11 cellular contexts compared by ENCODE assay signal in the genomic region with DNA sequence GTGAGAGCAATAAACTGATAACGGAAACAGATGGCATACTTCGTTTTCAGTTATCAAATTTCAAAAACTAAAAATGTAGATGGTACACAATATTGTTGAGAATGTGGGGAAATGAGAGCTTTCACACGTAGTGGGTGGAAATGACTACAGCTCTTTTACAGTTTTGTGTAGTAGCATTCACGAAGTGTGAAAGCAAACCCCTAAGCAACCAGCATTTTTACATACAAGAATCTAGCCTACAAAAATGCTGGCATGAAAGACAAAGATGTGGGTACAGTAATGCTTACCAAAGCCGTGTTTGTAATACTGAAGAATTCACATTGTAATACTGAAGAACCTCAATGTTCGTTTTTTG. TPM values are rescaled to one million over a fixed set of nuclear protein-coding genes. Genes with fewer than 3 reads are reported as not detected.
A peak's percentile ranks its signal among the peaks of the same experiment; 100 is the strongest.
DNase-seq lines count a peak whose midpoint lies in the region; ATAC-seq, FAIRE-seq and TF ChIP-seq lines count a peak whose summit lies in the region.
"Had no signal": no experiment of that assay in that cellular context is flagged by ENCODE, and none has a peak within 500 bp of the region (broad histone marks: within the 10 kb centered on the region; RNA-seq: fewer than 3 reads in every experiment).

No MANE protein-coding gene starts in this region.

- H3K36me3 ChIP-seq in K562 (ENCODE audit: control insufficient read depth, insufficient read depth, low read length) (no peaks in the 10 kb centered on the region), thyroid gland (no peaks in the 10 kb centered on the region)

- H3K4me3 ChIP-seq in K562 (no peak overlapping the region), lower leg skin (ENCODE audit: low read depth, poor library complexity, severe bottlenecking) (peak overlapping the region; percentile 9), thyroid gland (replicated peaks in 1 of 3) (peak overlapping the region in 2 of 3 donors; percentile 10 to 23)

- no peaks in the 10 kb centered on the region for H3K79me2 ChIP-seq in K562 (ENCODE audit: control insufficient read depth, insufficient read depth, low read length)

- peak in 1 of 2 donors; percentile 61 for ATAC-seq in activated T-cell treated with anti-CD3 and anti-CD28 coated beads, Interleukin-2, amount 50 U/mL, for 4 hours
- ATAC-seq in K562, result no peak

- peak overlapping the region; percentile 38 for H2AFZ ChIP-seq in K562 (ENCODE audit: low read depth, low read length)

- TF ChIP-seq POLR2A in K562 (conservative IDR thresholded peaks at IDR 0.05) (no peak), lower leg skin (IDR thresholded peaks at IDR 0.05) (no peak), thyroid gland (IDR thresholded peaks at IDR 0.05) (no peak)

- TF ChIP-seq RAD21 in K562 (CRISPR knock-in tag; conservative IDR thresholded peaks at IDR 0.05 in 1 of 2, IDR thresholded peaks at IDR 0.05 in 1 of 2), result no peak

- H3K27me3 Mint-ChIP-seq in activated T-cell treated with anti-CD3 and anti-CD28 coated beads, Interleukin-2, amount 50 U/mL, for 4 hours (ENCODE audit: low read depth), result peaks cover 42% of the 10 kb centered on the region

- H3K9me1 ChIP-seq in K562 (ENCODE audit: control insufficient read depth, insufficient read depth, low read length), result no peaks in the 10 kb centered on the region

- DNase-seq in activated T-cell treated with anti-CD3 and anti-CD28 coated beads, Interleukin-2, amount 50 U/mL, for 4 hours, result no peak
- DNase-seq in activated T-cell treated with anti-CD3 and anti-CD28 coated beads, Interleukin-2, amount 50 U/mL, for 48 hours, result no peak
- no peak for DNase-seq in K562 (ENCODE audit: extremely low read depth in 1 of 4, low spot score in 3 of 4)
- no peak for DNase-seq in lower leg skin (ENCODE audit: low spot score in 2 of 2)
- no peak for DNase-seq in thyroid gland
- DNase-seq in RCC 7860 (ENCODE audit: low spot score), result no peak
- DNase-seq in posterior cingulate gyrus, result no peak
- DNase-seq in SIG-M5 (lab: John Stamatoyannopoulos, UW), result no peak
- DNase-seq: AML-193; effector CD8-positive, alpha-beta T cell; NCI-H69 had no signal

- H3K4me1 ChIP-seq in K562 (replicated peaks in 1 of 2; ENCODE audit: control insufficient read depth in 2 of 2, insufficient read depth in 2 of 2, low read length in 2 of 2) (peaks cover 0 to 5% of the 10 kb centered on the region in 2 experiments; a peak in 1 of 5 replicates), thyroid gland (peaks cover 0 to 4% of the 10 kb centered on the region in 2 donors)

- H3K4me3 Mint-ChIP-seq in activated T-cell treated with anti-CD3 and anti-CD28 coated beads, Interleukin-2, amount 50 U/mL, for 4 hours, result peak overlapping the region; percentile 80

- intact Hi-C loops in K562 (cut with micrococcal nuclease) (no loop called here), lower leg skin (cut with DNase I; ENCODE audit: low total_unique reads) (no loop called here), thyroid gland (cut with DNase I) (no loop called here), posterior cingulate gyrus (cut with DNase I) (loop anchor here (10.0 kb wide), 1 partner anchor 114 kb away; a partner anchor contains a TSS)

- FAIRE-seq in K562 (lab: Jason Lieb, UNC) (no peak), RCC 7860 (lab: Jason Lieb, UNC) (no peak)

- CTCF ChIA-PET in K562 (lab: Yijun Ruan, JAX; ENCODE audit: low intra/inter-chr PET ratio), result no interaction called here

- no peaks in the 10 kb centered on the region for H4K20me1 ChIP-seq in K562 (replicated peaks; ENCODE audit: control insufficient read depth, insufficient read depth, low read length)

- H3K9ac ChIP-seq in K562 (ENCODE audit: insufficient read depth in 1 of 2, low read depth in 2 of 2, low read length in 2 of 2), result no peak overlapping the region

- TF ChIP-seq EP300 in K562 (IDR thresholded peaks at IDR 0.05; ENCODE audit: low read length), result no peak

- no peaks in the 10 kb centered on the region for H3K9me3 Mint-ChIP-seq in activated T-cell treated with anti-CD3 and anti-CD28 coated beads, Interleukin-2, amount 50 U/mL, for 4 hours

- H3K36me3 Mint-ChIP-seq in activated T-cell treated with anti-CD3 and anti-CD28 coated beads, Interleukin-2, amount 50 U/mL, for 4 hours (ENCODE audit: insufficient read depth), result no peaks in the 10 kb centered on the region

- H3K27ac ChIP-seq in K562 (ENCODE audit: extremely low read depth, low read depth, low read length) (no peak overlapping the region), thyroid gland (no peak overlapping the region)

- peaks cover 10% of the 10 kb centered on the region for H3K4me1 Mint-ChIP-seq in activated T-cell treated with anti-CD3 and anti-CD28 coated beads, Interleukin-2, amount 50 U/mL, for 4 hours (ENCODE audit: low read depth)

- WGBS in K562 (ENCODE audit: insufficient coverage, low coverage, missing lambda C conversion rate), result 5% methylated on average over 6 of the region's 6 CpGs
- 26 to 34% methylated on average over 6 of the region's 6 CpGs for WGBS in lower leg skin, 2 donors
- 31 to 35% methylated on average over 6 of the region's 6 CpGs for WGBS in thyroid gland, 2 donors

- in situ Hi-C loops in K562 (cut with MboI), result no loop called here

- H3K9me3 ChIP-seq in K562 (replicated peaks; ENCODE audit: control insufficient read depth, insufficient read depth, low read depth, low read length) (peaks cover 4% of the 10 kb centered on the region), thyroid gland (no peaks in the 10 kb centered on the region)

- no TSS peak for BruUV-seq in K562 (replicated peaks; lab: Mats Ljungman, UMichigan)

- POLR2A ChIA-PET in K562 (lab: Yijun Ruan, JAX), result no interaction called here

- TF ChIP-seq CTCF in K562 (IDR thresholded peaks at IDR 0.05 in 2 of 3, conservative IDR thresholded peaks at IDR 0.05 in 1 of 3; ENCODE audit: insufficient read depth in 2 of 3, low read depth in 1 of 3, low read length in 3 of 3), result no peak
- TF ChIP-seq CTCF in lower leg skin (IDR thresholded peaks at IDR 0.05), result no peak
- no peak for TF ChIP-seq CTCF in thyroid gland (IDR thresholded peaks at IDR 0.05)

- H3K27me3 ChIP-seq in K562 (ENCODE audit: control insufficient read depth in 2 of 2, insufficient read depth in 2 of 2, low read length in 2 of 2), result peaks cover 11 to 14% of the 10 kb centered on the region in 2 experiments
- no peaks in the 10 kb centered on the region for H3K27me3 ChIP-seq in thyroid gland

- no peak overlapping the region for H3K4me2 ChIP-seq in K562 (ENCODE audit: insufficient read depth, low read length)

RNA-seq across cellular contexts. Expression of a gene that starts 6.3 kb away (rescaled TPM):
- 1 to 10 TPM; 2.7 to 3.2 (median 3.0) TPM for total RNA-seq in activated T-cell treated with anti-CD3 and anti-CD28 coated beads, Interleukin-2, amount 50 U/mL, for 4 hours
- 18.2 and 43.1 TPM in 2 replicates for total RNA-seq in K562 (2011; cell fraction: chromatin; rRNA removed; ENCODE audit: low replicate concordance)
- total RNA-seq in K562 (2011; cell fraction: nucleolus; rRNA removed), result 15.0 and 16.3 TPM in 2 replicates
- total RNA-seq in K562 (2011; cell fraction: nucleoplasm; rRNA removed), result 19.9 and 37.9 TPM in 2 replicates
- total RNA-seq in K562 (2014; rRNA removed), result 7.9 TPM in 2 replicates
- total RNA-seq in K562 (2014; rRNA removed; fragmentation: Illumina TruSeq; extraction: Trizol), result 19.5 and 21.3 TPM in 2 replicates
- total RNA-seq in K562 (2015; rRNA removed; fragmentation: Illumina TruSeq; extraction: Trizol), result 11.3 and 14.0 TPM in 2 replicates
- total RNA-seq in K562 (2021), result 10.3 and 10.7 TPM in 2 replicates
- 7.3 and 9.8 TPM in 2 replicates for polyA plus RNA-seq in K562 (2011; rRNA removed)
- polyA plus RNA-seq in K562 (2011; cell fraction: cytosol; rRNA removed), result 0.78 and 2.6 TPM in 2 replicates
- polyA plus RNA-seq in K562 (2011; cell fraction: nucleus; rRNA removed), result 7.9 and 12.9 TPM in 2 replicates
- polyA plus RNA-seq in K562 (2012), result 5.7 and 5.8 TPM in 2 replicates
- polyA plus RNA-seq in K562 (2014; fragmentation: Illumina TruSeq; extraction: Trizol), result 6.2 and 7.0 TPM in 2 replicates
- polyA plus RNA-seq in K562 (2014; fragmentation: Nextera tagmentation; extraction: Ambion mirVana), result 10 to 100 TPM in 1 of 2 experiments, 1 to 10 TPM in 1; 6.0 to 11.1 TPM
- polyA plus RNA-seq in K562 (2014; rRNA removed), result 7.2 and 9.4 TPM in 2 replicates
- polyA minus RNA-seq in K562 (2011; rRNA and poly(A)+ RNA removed), result 21.0 and 25.4 TPM in 2 replicates
- 4.3 and 6.1 TPM in 2 replicates for polyA minus RNA-seq in K562 (2011; cell fraction: cytosol; rRNA and poly(A)+ RNA removed)
- 12.8 and 28.8 TPM in 2 replicates for polyA minus RNA-seq in K562 (2011; cell fraction: nucleus; rRNA and poly(A)+ RNA removed)
- 1 to 10 TPM; 4.3 to 9.6 (median 6.3) TPM for total RNA-seq in lower leg skin
- total RNA-seq in thyroid gland, result 10 to 100 TPM in 3 of 4 donors, 1 to 10 TPM in 1; 9.9 to 29.1 (median 18.9) TPM

RNA-seq across cellular contexts. Expression of a gene that starts 18.6 kb away (rescaled TPM):
- under 1 TPM in 2 of 3 donors, not detected in 1; 0.53 to 0.87 TPM for total RNA-seq in activated T-cell treated with anti-CD3 and anti-CD28 coated beads, Interleukin-2, amount 50 U/mL, for 4 hours
- total RNA-seq in K562 (2011; cell fraction: chromatin; rRNA removed; ENCODE audit: low replicate concordance), result 0.42 and 1.1 TPM in 2 replicates
- total RNA-seq in K562 (2011; cell fraction: nucleolus; rRNA removed), result 0.26 and 0.50 TPM in 2 replicates
- 0.15 TPM in 1 of 2 replicates, not detected in the other for total RNA-seq in K562 (2011; cell fraction: nucleoplasm; rRNA removed)
- total RNA-seq in K562 (2014; rRNA removed) (0.20 TPM in 1 of 2 replicates, not detected in the other), K562 (2014; rRNA removed; fragmentation: Illumina TruSeq; extraction: Trizol) (0.13 TPM in 1 of 2 replicates, not detected in the other), K562 (2015; rRNA removed; fragmentation: Illumina TruSeq; extraction: Trizol) (0.19 and 0.22 TPM in 2 replicates), K562 (2021) (0.09 and 0.25 TPM in 2 replicates), lower leg skin (100 to 1,000 TPM in 2 of 4 donors, 10 to 100 TPM in 2; 93.8 to 231 (median 117) TPM), thyroid gland (1 to 10 TPM; 1.6 to 7.6 (median 2.5) TPM)
- polyA plus RNA-seq in K562 (2011; rRNA removed) (0.21 and 0.26 TPM in 2 replicates), K562 (2014; fragmentation: Illumina TruSeq; extraction: Trizol) (0.06 and 0.24 TPM in 2 replicates), K562 (2014; fragmentation: Nextera tagmentation; extraction: Ambion mirVana) (under 1 TPM in 1 of 2 experiments, not detected in 1; 0.03 TPM), K562 (2014; rRNA removed) (0.11 TPM in 1 of 2 replicates, not detected in the other)
- 0.16 and 0.39 TPM in 2 replicates for polyA plus RNA-seq in K562 (2011; cell fraction: cytosol; rRNA removed)
- polyA plus RNA-seq in K562 (2011; cell fraction: nucleus; rRNA removed), result 0.14 and 0.47 TPM in 2 replicates
- polyA plus RNA-seq in K562 (2012), result 0.09 and 0.25 TPM in 2 replicates
- 0.21 TPM in 2 replicates for polyA minus RNA-seq in K562 (2011; rRNA and poly(A)+ RNA removed)
- not detected in 2 replicates for polyA minus RNA-seq in K562 (2011; cell fraction: cytosol; rRNA and poly(A)+ RNA removed)
- 0.22 and 0.54 TPM in 2 replicates for polyA minus RNA-seq in K562 (2011; cell fraction: nucleus; rRNA and poly(A)+ RNA removed)

RNA-seq across cellular contexts. Expression of a gene that starts 40.1 kb away (rescaled TPM):
- total RNA-seq in activated T-cell treated with anti-CD3 and anti-CD28 coated beads, Interleukin-2, amount 50 U/mL, for 4 hours, result 100 to 1,000 TPM in 1 of 3 donors, 10 to 100 TPM in 2; 90.6 to 123 (median 94.7) TPM
- total RNA-seq in K562 (2011; cell fraction: chromatin; rRNA removed; ENCODE audit: low replicate concordance), result 29.9 and 77.4 TPM in 2 replicates
- 79.4 and 80.4 TPM in 2 replicates for total RNA-seq in K562 (2011; cell fraction: nucleolus; rRNA removed)
- 61.0 and 61.7 TPM in 2 replicates for total RNA-seq in K562 (2011; cell fraction: nucleoplasm; rRNA removed)
- total RNA-seq in K562 (2014; rRNA removed) (31.8 and 32.1 TPM in 2 replicates), K562 (2014; rRNA removed; fragmentation: Illumina TruSeq; extraction: Trizol) (9.2 and 10.7 TPM in 2 replicates), K562 (2015; rRNA removed; fragmentation: Illumina TruSeq; extraction: Trizol) (18.6 and 19.5 TPM in 2 replicates), K562 (2021) (26.6 and 28.6 TPM in 2 replicates), lower leg skin (10 to 100 TPM; 19.9 to 69.5 (median 49.2) TPM), thyroid gland (1 to 10 TPM in 2 of 4 donors, under 1 TPM in 2; 0.29 to 1.7 (median 1.0) TPM)
- polyA plus RNA-seq in K562 (2011; rRNA removed) (29.4 and 33.9 TPM in 2 replicates), K562 (2014; fragmentation: Illumina TruSeq; extraction: Trizol) (22.6 and 25.9 TPM in 2 replicates), K562 (2014; fragmentation: Nextera tagmentation; extraction: Ambion mirVana) (1 to 10 TPM in 1 of 2 experiments, under 1 TPM in 1; 0.53 to 2.0 TPM), K562 (2014; rRNA removed) (37.6 and 37.7 TPM in 2 replicates)
- 40.2 and 61.3 TPM in 2 replicates for polyA plus RNA-seq in K562 (2011; cell fraction: cytosol; rRNA removed)
- polyA plus RNA-seq in K562 (2011; cell fraction: nucleus; rRNA removed), result 111 and 177 TPM in 2 replicates
- 16.4 and 18.7 TPM in 2 replicates for polyA plus RNA-seq in K562 (2012)
- polyA minus RNA-seq in K562 (2011; rRNA and poly(A)+ RNA removed), result 18.4 and 22.7 TPM in 2 replicates
- polyA minus RNA-seq in K562 (2011; cell fraction: cytosol; rRNA and poly(A)+ RNA removed), result 16.1 and 22.7 TPM in 2 replicates
- polyA minus RNA-seq in K562 (2011; cell fraction: nucleus; rRNA and poly(A)+ RNA removed), result 26.3 and 27.8 TPM in 2 replicates

Comparison
In these comparisons a context has a peak if more than half of its experiments do, and no peak if none do; other contexts are left out.
1. RNA of a gene that starts 18.6 kb away (total RNA-seq): 93.8 to 231 TPM in lower leg skin; 1.6 to 7.6 TPM in thyroid gland, 0.53 to 0.87 TPM in activated T-cell treated with anti-CD3 and anti-CD28 coated beads, Interleukin-2, amount 50 U/mL, for 4 hours and 0.09 to 1.1 TPM in K562; every median in the first group is over 10 times any median in the second.